ENCODE assay signal across 9 cellular contexts in genomic region chr3:75668791-75669740, GRCh38. TPM values are rescaled to one million over a fixed set of nuclear protein-coding genes. Genes with fewer than 3 reads are reported as not detected.
DNase-seq lines count a peak whose midpoint lies in the region; ATAC-seq, FAIRE-seq and TF ChIP-seq lines count a peak whose summit lies in the region.
"Not testable (repeated sequence)": the region's sequence is repeated elsewhere in the genome, so short reads cannot be mapped to it uniquely, and the experiment has no call there.
"Had no signal": no experiment of that assay in that cellular context is flagged by ENCODE, and none has a peak within 500 bp of the region (broad histone marks: within the 10 kb centered on the region; RNA-seq: fewer than 3 reads in every experiment).

No MANE protein-coding gene starts in this region.

- H3K79me2 ChIP-seq in K562 (ENCODE audit: control insufficient read depth, insufficient read depth, low read length): not testable (repeated sequence)

- not testable (repeated sequence) for TF ChIP-seq EP300 in K562 (IDR thresholded peaks at IDR 0.05; ENCODE audit: low read length)

- H3K27ac ChIP-seq in K562 (ENCODE audit: extremely low read depth, low read depth, low read length); cardiac muscle cell; vagina: not testable (repeated sequence)

- not testable (repeated sequence) for BruUV-seq in K562 (replicated peaks; lab: Mats Ljungman, UMichigan)

- H3K9me1 ChIP-seq in K562 (ENCODE audit: control insufficient read depth, insufficient read depth, low read length): not testable (repeated sequence)

- H3K27me3 ChIP-seq in K562 (ENCODE audit: control insufficient read depth in 2 of 2, insufficient read depth in 2 of 2, low read length in 2 of 2); vagina: not testable (repeated sequence)
- peaks cover 87% of the 10 kb centered on the region for H3K27me3 ChIP-seq in cardiac muscle cell

- not testable (repeated sequence) for H2AFZ ChIP-seq in K562 (ENCODE audit: low read depth, low read length)

- H3K4me3 ChIP-seq in LNCaP clone FGC (ENCODE audit: low read depth, low read length): peak overlapping the region; percentile 40; the same call in 1 of the 2 replicates
- not testable (repeated sequence) for H3K4me3 ChIP-seq in K562
- peak overlapping the region; percentile 18 for H3K4me3 ChIP-seq in cardiac muscle cell
- peak overlapping the region; percentile 42 to 49 for H3K4me3 ChIP-seq in vagina

- not testable (repeated sequence) for H4K20me1 ChIP-seq in K562 (replicated peaks; ENCODE audit: control insufficient read depth, insufficient read depth, low read length)

- not testable (repeated sequence) for DNase-seq in LNCaP clone FGC (ENCODE audit: low read depth); K562 (ENCODE audit: extremely low read depth in 1 of 4, low spot score in 3 of 4)
- peak; percentile 85 for DNase-seq in activated CD8-positive, alpha-beta memory T cell treated with anti-CD3 and anti-CD28 coated beads for 24 hours
- DNase-seq in cardiac muscle cell (ENCODE audit: low read depth in 1 of 2, low spot score in 1 of 2) (peak; percentile 7 to 20), mucosa of gallbladder (ENCODE audit: low spot score) (peak; percentile 85), vagina (ENCODE audit: extremely low spot score in 2 of 2) (peak in 1 of 2 donors; percentile 100)
- peak; percentile 42 for DNase-seq in stimulated activated CD4-positive, alpha-beta T cell treated with anti-CD3 and anti-CD28 coated beads, Interleukin-1b, Interleukin-23, amount 100 ng/mL, for 48 hours

- not testable (repeated sequence) for H3K4me2 ChIP-seq in K562 (ENCODE audit: insufficient read depth, low read length)

- peak; percentile 93 for FAIRE-seq in K562 (lab: Jason Lieb, UNC)

- TF ChIP-seq CTCF in LNCaP clone FGC (IDR thresholded peaks at IDR 0.05; ENCODE audit: control insufficient read depth, extremely low read depth, insufficient read depth); K562 (IDR thresholded peaks at IDR 0.05 in 2 of 3, conservative IDR thresholded peaks at IDR 0.05 in 1 of 3; ENCODE audit: insufficient read depth in 2 of 3, low read depth in 1 of 3, low read length in 3 of 3); cardiac muscle cell (IDR thresholded peaks at IDR 0.05; ENCODE audit: low read depth, low read length); vagina (IDR thresholded peaks at IDR 0.05): not testable (repeated sequence)

- not testable (repeated sequence) for TF ChIP-seq RAD21 in K562 (CRISPR knock-in tag; conservative IDR thresholded peaks at IDR 0.05 in 1 of 2, IDR thresholded peaks at IDR 0.05 in 1 of 2)

- H3K4me1 ChIP-seq in K562 (replicated peaks in 1 of 2; ENCODE audit: control insufficient read depth in 2 of 2, insufficient read depth in 2 of 2, low read length in 2 of 2); vagina: not testable (repeated sequence)
- H3K4me1 ChIP-seq in cardiac muscle cell (ENCODE audit: low read depth): peaks cover 16% of the 10 kb centered on the region

- ATAC-seq in GM21423 (IDR thresholded peaks at IDR 0.05; ENCODE audit: unreplicated experiment) (peak; percentile 53), K562 (peak; percentile 76)

- TF ChIP-seq POLR2A in K562 (conservative IDR thresholded peaks at IDR 0.05); vagina (IDR thresholded peaks at IDR 0.05): not testable (repeated sequence)

- H3K9me3 ChIP-seq in K562 (replicated peaks; ENCODE audit: control insufficient read depth, insufficient read depth, low read depth, low read length); cardiac muscle cell (ENCODE audit: low read depth); vagina: not testable (repeated sequence)

- in situ Hi-C loops in K562 (cut with MboI): not testable (repeated sequence)

- not testable (repeated sequence) for H3K9ac ChIP-seq in K562 (ENCODE audit: insufficient read depth in 1 of 2, low read depth in 2 of 2, low read length in 2 of 2)

- CTCF ChIA-PET in K562 (lab: Yijun Ruan, JAX; ENCODE audit: low intra/inter-chr PET ratio): not testable (repeated sequence)

- H3K36me3 ChIP-seq in K562 (ENCODE audit: control insufficient read depth, insufficient read depth, low read length); cardiac muscle cell; vagina: not testable (repeated sequence)

- POLR2A ChIA-PET in K562 (lab: Yijun Ruan, JAX): not testable (repeated sequence)

- intact Hi-C loops in K562 (cut with micrococcal nuclease); vagina (cut with DNase I): not testable (repeated sequence)

- WGBS in K562 (ENCODE audit: insufficient coverage, low coverage, missing lambda C conversion rate): 5% methylated on average over 76 of the region's 84 CpGs

RNA-seq across cellular contexts. Expression of gene FRG2C, which starts 4.9 kb away (rescaled TPM):
- total RNA-seq in K562 (2011; cell fraction: chromatin; rRNA removed; ENCODE audit: low replicate concordance): not detected in 2 replicates
- not detected in 2 replicates for total RNA-seq in K562 (2011; cell fraction: nucleolus; rRNA removed)
- not detected in 2 replicates for total RNA-seq in K562 (2011; cell fraction: nucleoplasm; rRNA removed)
- not detected in 2 replicates for total RNA-seq in K562 (2014; rRNA removed)
- total RNA-seq in K562 (2014; rRNA removed; fragmentation: Illumina TruSeq; extraction: Trizol): not detected in 2 replicates
- total RNA-seq in K562 (2015; rRNA removed; fragmentation: Illumina TruSeq; extraction: Trizol): not detected in 2 replicates
- total RNA-seq in K562 (2021): not detected in 2 replicates
- polyA plus RNA-seq in K562 (2011; rRNA removed): not detected in 2 replicates
- not detected in 2 replicates for polyA plus RNA-seq in K562 (2011; cell fraction: cytosol; rRNA removed)
- not detected in 2 replicates for polyA plus RNA-seq in K562 (2011; cell fraction: nucleus; rRNA removed)
- 0.04 TPM in 1 of 2 replicates, not detected in the other for polyA plus RNA-seq in K562 (2012)
- polyA plus RNA-seq in K562 (2014; fragmentation: Illumina TruSeq; extraction: Trizol): not detected in 2 replicates
- under 1 TPM in 1 of 2 experiments, not detected in 1; 0.03 TPM for polyA plus RNA-seq in K562 (2014; fragmentation: Nextera tagmentation; extraction: Ambion mirVana)
- not detected in 2 replicates for polyA plus RNA-seq in K562 (2014; rRNA removed)
- polyA minus RNA-seq in K562 (2011; rRNA and poly(A)+ RNA removed): not detected in 2 replicates
- polyA minus RNA-seq in K562 (2011; cell fraction: cytosol; rRNA and poly(A)+ RNA removed): not detected in 2 replicates
- not detected in 2 replicates for polyA minus RNA-seq in K562 (2011; cell fraction: nucleus; rRNA and poly(A)+ RNA removed)
- not detected in 2 replicates for total RNA-seq in cardiac muscle cell
- polyA plus RNA-seq in cardiac muscle cell: not detected in 2 replicates
- not detected for total RNA-seq in mucosa of gallbladder
- total RNA-seq in vagina: not detected
- total RNA-seq: mononuclear cell had no signal
